ENCODE assay signal across 1 cellular context in the genomic region with DNA sequence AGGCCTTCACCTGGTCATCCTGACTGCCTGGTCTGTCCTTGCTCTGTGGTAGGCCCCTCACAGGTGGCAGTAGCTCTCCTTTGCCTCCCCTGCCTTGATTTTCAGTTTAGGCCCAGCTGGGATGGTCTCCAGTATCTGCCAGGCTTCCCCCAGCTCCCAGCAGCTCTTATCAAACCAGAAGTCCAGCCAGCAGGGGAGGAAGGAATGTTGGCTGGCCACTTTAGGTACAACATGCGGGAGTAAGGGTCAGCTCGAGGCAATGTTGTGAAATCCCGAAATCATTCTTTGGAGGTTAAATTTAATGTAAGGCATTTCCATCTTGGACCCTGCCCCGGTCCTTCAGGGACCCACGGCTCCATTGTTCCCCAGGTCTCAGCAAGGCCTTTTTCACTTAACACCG.
TF ChIP-seq lines count a peak whose summit lies in the region.

No MANE protein-coding gene starts in this region.

TF ChIP-seq in HepG2, 621 proteins besides CTCF, POLR2A, EP300 and RAD21:
- no peak for TF ChIP-seq HES4 (CRISPR knock-in tag; IDR thresholded peaks at IDR 0.05; ENCODE audit: borderline replicate concordance)
- no peak for TF ChIP-seq AHDC1 (CRISPR knock-in tag; IDR thresholded peaks at IDR 0.05; ENCODE audit: borderline replicate concordance)
- peak; percentile 36; the same call in 1 of the 2 replicates for TF ChIP-seq CEBPB (IDR thresholded peaks at IDR 0.05; ENCODE audit: borderline replicate concordance, low read depth, low read length)
